In genomic region chr5:79742549-79743136, GRCh38 we compare ENCODE assay signal across 27 cellular contexts.
"Had no signal": no experiment of that assay in that cellular context is flagged by ENCODE, and none has a peak within 500 bp of the region (broad histone marks: within the 10 kb centered on the region; RNA-seq: fewer than 3 reads in every experiment).

No MANE protein-coding gene starts in this region.

- H3K9me3 ChIP-seq: adrenal gland, body of pancreas, breast epithelium, Peyer's patch had no signal

- H3K9me3 Mint-ChIP-seq: activated CD8-positive, alpha-beta T cell treated with anti-CD3 and anti-CD28 coated beads for 36 hours; activated naive CD4-positive, alpha-beta T cell treated with anti-CD3 and anti-CD28 coated beads for 36 hours; activated T-helper 2 cell treated with anti-CD3 and anti-CD28 coated beads, Interferon-gamma antibody, Interleukin-2, Interleukin-4, amounts not matched to agents 10 μg/mL and 5 μg/mL and 100 μg/mL, durations not matched to agents 14 hours and 24 hours and 36 hours had no signal

- H3K36me3 ChIP-seq: adrenal gland, breast epithelium, Peyer's patch, WERI-Rb-1 had no signal

- H3K4me3 Mint-ChIP-seq: activated CD8-positive, alpha-beta T cell treated with anti-CD3 and anti-CD28 coated beads for 36 hours; activated naive CD4-positive, alpha-beta T cell treated with anti-CD3 and anti-CD28 coated beads for 36 hours had no signal

- DNase-seq: activated CD4-positive, alpha-beta T cell treated with anti-CD3 and anti-CD28 coated beads for 1 hour; activated CD4-positive, alpha-beta T cell treated with anti-CD3 and anti-CD28 coated beads for 48 hours; activated CD4-positive, alpha-beta T cell treated with anti-CD3 and anti-CD28 coated beads, Interleukin-2, amount 50 U/mL, for 4 hours; activated CD4-positive, CD25-positive, alpha-beta regulatory T cell; activated CD8-positive, alpha-beta T cell treated with anti-CD3 and anti-CD28 coated beads for 36 hours; activated gamma-delta T cell; activated naive CD4-positive, alpha-beta T cell treated with anti-CD3 and anti-CD28 coated beads for 36 hours; activated T-cell treated with anti-CD3 and anti-CD28 coated beads, Interleukin-2, amount 50 U/mL, for 1 hour; adrenal gland; body of pancreas; Karpas-422; KBM-7; NCI-H1105; NCI-H1417 treated with DMSO at 0.1 percent for 48 hours; NCI-H187 treated with DMSO at 0.1 percent for 48 hours; NCI-H345; NCI-H524 treated with DMSO at 0.1 percent for 48 hours; NK-92 treated with Interleukin-12 subunit alpha and Interleukin-12 subunit beta, amount 100 ng/mL, for 24 hours; PC-3; Peyer's patch; RPMI8226; SW 1271; T1000; WERI-Rb-1 had no signal

- H3K27me3 ChIP-seq: adrenal gland, body of pancreas, breast epithelium, Peyer's patch had no signal

- ATAC-seq: activated CD8-positive, alpha-beta T cell treated with anti-CD3 and anti-CD28 coated beads for 36 hours; activated naive CD4-positive, alpha-beta T cell treated with anti-CD3 and anti-CD28 coated beads, Interleukin-2, amount 50 U/mL, for 72 hours; body of pancreas; PC-3 had no signal

- H3K27ac Mint-ChIP-seq: activated CD8-positive, alpha-beta T cell treated with anti-CD3 and anti-CD28 coated beads for 36 hours; activated naive CD4-positive, alpha-beta T cell treated with anti-CD3 and anti-CD28 coated beads for 36 hours; activated naive CD4-positive, alpha-beta T cell treated with anti-CD3 and anti-CD28 coated beads, Interleukin-2, amount 50 U/mL, for 72 hours; activated T-helper 2 cell treated with anti-CD3 and anti-CD28 coated beads, Interferon-gamma antibody, Interleukin-2, Interleukin-4, amounts not matched to agents 10 μg/mL and 5 μg/mL and 100 μg/mL, durations not matched to agents 14 hours and 24 hours and 36 hours had no signal

- H3K4me1 ChIP-seq: adrenal gland, body of pancreas, breast epithelium, Peyer's patch had no signal

- H3K4me3 ChIP-seq: adrenal gland, body of pancreas, breast epithelium, Peyer's patch had no signal

- H3K27ac ChIP-seq: adrenal gland, body of pancreas, breast epithelium, Peyer's patch, WERI-Rb-1 had no signal
